8 cellular contexts compared by ENCODE assay signal in genomic region chr17:76104140-76104895, GRCh38. TPM values are rescaled to one million over a fixed set of nuclear protein-coding genes. Genes with fewer than 3 reads are reported as not detected.
A peak's percentile ranks its signal among the peaks of the same experiment; 100 is the strongest.
DNase-seq lines count a peak whose midpoint lies in the region; ATAC-seq, FAIRE-seq and TF ChIP-seq lines count a peak whose summit lies in the region.

No MANE protein-coding gene starts in this region.

- H3K36me3 ChIP-seq in adrenal gland (replicated peaks in 1 of 2) (peaks cover 0 to 28% of the 10 kb centered on the region in 2 donors), left lung (peaks cover 0 to 27% of the 10 kb centered on the region in 2 donors), thyroid gland (peaks cover 20% of the 10 kb centered on the region in 2 donors)

- peaks cover 19% of the 10 kb centered on the region for H3K36me3 Mint-ChIP-seq in activated CD4-positive, alpha-beta T cell treated with anti-CD3 and anti-CD28 coated beads, Interleukin-2, amount 10 ng/mL, durations not matched to agents 24 days and 14 days (ENCODE audit: low read depth)

- H3K4me3 ChIP-seq in adrenal gland (peak overlapping the region in 2 of 4 donors; percentile 69 to 78), left lung (peak overlapping the region; percentile 81 to 85), thyroid gland (replicated peaks in 1 of 3) (peak overlapping the region; percentile 51 to 75 (median 66))

- DNase-seq in activated CD4-positive, alpha-beta T cell treated with anti-CD3 and anti-CD28 coated beads, Interleukin-2, amount 10 ng/mL, durations not matched to agents 24 days and 14 days, result no peak
- no peak for DNase-seq in activated CD4-positive, alpha-beta T cell treated with anti-CD3 and anti-CD28 coated beads, Interleukin-2, amount 50 U/mL, for 1 hour
- DNase-seq in adrenal gland, result no peak
- peak in 1 of 2 donors; percentile 77 for DNase-seq in left lung
- DNase-seq in thyroid gland, result no peak
- no peak for DNase-seq in GM19239 (ENCODE audit: insufficient read length, low spot score)
- no peak for DNase-seq in iPS-NIHi7 (ENCODE audit: extremely low spot score)
- DNase-seq in COLO668 (lab: John Stamatoyannopoulos, UW; ENCODE audit: unreplicated experiment), result no peak

- peak overlapping the region; percentile 99 for H3K4me3 Mint-ChIP-seq in activated CD4-positive, alpha-beta T cell treated with anti-CD3 and anti-CD28 coated beads, Interleukin-2, amount 10 ng/mL, durations not matched to agents 24 days and 14 days

- TF ChIP-seq CTCF in adrenal gland (IDR thresholded peaks at IDR 0.05) (no peak), left lung (IDR thresholded peaks at IDR 0.05) (no peak), thyroid gland (IDR thresholded peaks at IDR 0.05) (no peak)

- 69 to 86% (median 76%) methylated on average over 22 to 29 of the region's 29 CpGs for WGBS in adrenal gland, 4 donors
- WGBS in thyroid gland, 2 donors, result 90 to 93% methylated on average over 20 to 26 of the region's 29 CpGs

- H3K27ac ChIP-seq in adrenal gland (peak overlapping the region in 3 of 5 donors; percentile 38 to 83 (median 72)), left lung (peak overlapping the region; percentile 78 to 87), thyroid gland (peak overlapping the region; percentile 14 to 66 (median 62))

- H3K27me3 Mint-ChIP-seq in activated CD4-positive, alpha-beta T cell treated with anti-CD3 and anti-CD28 coated beads, Interleukin-2, amount 10 ng/mL, durations not matched to agents 24 days and 14 days, result no peaks in the 10 kb centered on the region

- TF ChIP-seq POLR2A in adrenal gland (IDR thresholded peaks at IDR 0.05), result no peak
- TF ChIP-seq POLR2A in thyroid gland (IDR thresholded peaks at IDR 0.05), result no peak

- FAIRE-seq in GM19239 (lab: Jason Lieb, UNC), result no peak

- ATAC-seq in left lung, result no peak

- intact Hi-C loops in activated CD4-positive, alpha-beta T cell treated with anti-CD3 and anti-CD28 coated beads, Interleukin-2, amount 10 ng/mL, durations not matched to agents 24 days and 14 days (cut with micrococcal nuclease), result loop anchor here (10.0 kb wide), 1 partner anchor 200 kb away; the partner anchor contains the start of gene MRPL38
- intact Hi-C loops in adrenal gland (cut with DNase I), result no loop called here
- intact Hi-C loops in left lung (cut with DNase I), result no loop called here
- intact Hi-C loops in thyroid gland (cut with DNase I), result no loop called here

- H3K4me1 ChIP-seq in adrenal gland (replicated peaks in 1 of 2) (peaks cover 13 to 15% of the 10 kb centered on the region in 2 donors), left lung (peaks cover 8 to 29% of the 10 kb centered on the region in 2 donors), thyroid gland (peaks cover 10 to 13% of the 10 kb centered on the region in 2 donors)

- no peaks in the 10 kb centered on the region for H3K9me3 Mint-ChIP-seq in activated CD4-positive, alpha-beta T cell treated with anti-CD3 and anti-CD28 coated beads, Interleukin-2, amount 10 ng/mL, durations not matched to agents 24 days and 14 days

- peak overlapping the region; percentile 97 for H3K27ac Mint-ChIP-seq in activated CD4-positive, alpha-beta T cell treated with anti-CD3 and anti-CD28 coated beads, Interleukin-2, amount 10 ng/mL, durations not matched to agents 24 days and 14 days

- H3K9me3 ChIP-seq in adrenal gland (replicated peaks in 1 of 3) (no peaks in the 10 kb centered on the region), left lung (no peaks in the 10 kb centered on the region), thyroid gland (no peaks in the 10 kb centered on the region)

- H3K27me3 ChIP-seq in adrenal gland (no peaks in the 10 kb centered on the region), left lung (no peaks in the 10 kb centered on the region), thyroid gland (no peaks in the 10 kb centered on the region)

- peaks cover 20% of the 10 kb centered on the region for H3K4me1 Mint-ChIP-seq in activated CD4-positive, alpha-beta T cell treated with anti-CD3 and anti-CD28 coated beads, Interleukin-2, amount 10 ng/mL, durations not matched to agents 24 days and 14 days

RNA-seq across cellular contexts. Expression of gene EXOC7, which starts 0.7 kb away (rescaled TPM):
- total RNA-seq in activated CD4-positive, alpha-beta T cell treated with anti-CD3 and anti-CD28 coated beads, Interleukin-2, amount 10 ng/mL, durations not matched to agents 24 days and 14 days, result 104 and 108 TPM in 2 replicates
- total RNA-seq in adrenal gland (100 to 1,000 TPM in 4 of 8 donors, 10 to 100 TPM in 4; 65.7 to 145 (median 94.5) TPM), left lung (100 to 1,000 TPM; 114 to 123 TPM), thyroid gland (100 to 1,000 TPM in 3 of 4 donors, 10 to 100 TPM in 1; 97.8 to 131 (median 115) TPM)
- 100 to 1,000 TPM in 1 of 3 donors, 10 to 100 TPM in 2; 70.0 to 115 (median 89.5) TPM for polyA plus RNA-seq in adrenal gland

RNA-seq across cellular contexts. Expression of gene ZACN, which starts 25.3 kb away (rescaled TPM):
- 4.1 TPM in 2 replicates for total RNA-seq in activated CD4-positive, alpha-beta T cell treated with anti-CD3 and anti-CD28 coated beads, Interleukin-2, amount 10 ng/mL, durations not matched to agents 24 days and 14 days
- total RNA-seq in adrenal gland (under 1 TPM in 2 of 8 donors, not detected in 6; 0.13 to 0.19 TPM), left lung (under 1 TPM in 1 of 2 donors, not detected in 1; 0.12 TPM), thyroid gland (1 to 10 TPM in 1 of 4 donors, not detected in 3; 2.2 TPM)
- 1 to 10 TPM in 2 of 3 donors, not detected in 1; 3.1 to 3.3 TPM for polyA plus RNA-seq in adrenal gland

RNA-seq across cellular contexts. Expression of gene GALR2, which starts 29.7 kb away (rescaled TPM):
- total RNA-seq in activated CD4-positive, alpha-beta T cell treated with anti-CD3 and anti-CD28 coated beads, Interleukin-2, amount 10 ng/mL, durations not matched to agents 24 days and 14 days, result 2.3 and 2.7 TPM in 2 replicates
- total RNA-seq in adrenal gland, result not detected
- under 1 TPM in 1 of 3 donors, not detected in 2; 0.27 TPM for polyA plus RNA-seq in adrenal gland
- total RNA-seq in left lung, result under 1 TPM in 1 of 2 donors, not detected in 1; 0.23 TPM
- total RNA-seq in thyroid gland, result not detected

RNA-seq across cellular contexts. Expression of gene SRP68, which starts 32.0 kb away (rescaled TPM):
- 169 and 170 TPM in 2 replicates for total RNA-seq in activated CD4-positive, alpha-beta T cell treated with anti-CD3 and anti-CD28 coated beads, Interleukin-2, amount 10 ng/mL, durations not matched to agents 24 days and 14 days
- total RNA-seq in adrenal gland (100 to 1,000 TPM in 1 of 8 donors, 10 to 100 TPM in 7; 20.3 to 113 (median 55.1) TPM), left lung (10 to 100 TPM; 61.0 to 72.3 TPM), thyroid gland (10 to 100 TPM; 48.2 to 67.0 (median 54.5) TPM)
- polyA plus RNA-seq in adrenal gland, result 100 to 1,000 TPM in 1 of 3 donors, 10 to 100 TPM in 2; 33.1 to 129 (median 35.9) TPM

RNA-seq across cellular contexts. Expression of gene FOXJ1, which starts 36.7 kb away (rescaled TPM):
- 0.07 and 0.35 TPM in 2 replicates for total RNA-seq in activated CD4-positive, alpha-beta T cell treated with anti-CD3 and anti-CD28 coated beads, Interleukin-2, amount 10 ng/mL, durations not matched to agents 24 days and 14 days
- total RNA-seq in adrenal gland (under 1 TPM in 1 of 8 donors, not detected in 7; 0.18 TPM), left lung (10 to 100 TPM in 1 of 2 donors, 1 to 10 TPM in 1; 7.7 to 15.9 TPM), thyroid gland (1 to 10 TPM; 1.1 to 6.5 (median 5.7) TPM)
- polyA plus RNA-seq in adrenal gland, result under 1 TPM in 1 of 3 donors, not detected in 2; 0.07 TPM
